ENCODE assay signal across 31 cellular contexts in genomic region chr6:133290926-133291325, GRCh38. TPM values are rescaled to one million over a fixed set of nuclear protein-coding genes. Genes with fewer than 3 reads are reported as not detected.
"Had no signal": no experiment of that assay in that cellular context is flagged by ENCODE, and none has a peak within 500 bp of the region (broad histone marks: within the 10 kb centered on the region; RNA-seq: fewer than 3 reads in every experiment).

No MANE protein-coding gene starts in this region.

- H3K4me3 Mint-ChIP-seq: activated naive CD4-positive, alpha-beta T cell treated with anti-CD3 and anti-CD28 coated beads for 36 hours; activated naive CD8-positive, alpha-beta T cell treated with anti-CD3 and anti-CD28 coated beads, Interleukin-2, amount 10 ng/mL, durations not matched to agents 7 days and 5 days; mesothelial cell of epicardium; naive thymus-derived CD4-positive, alpha-beta T cell; stimulated activated memory B cell treated with anti-CD40 and anti-IgM and Interleukin-4, amounts not matched to agents 10 μg/mL and 1 μg/mL and 100 μg/mL, for 72 hours; T-helper 1 cell treated with Interleukin-12 subunit alpha and Interleukin-12 subunit beta and Interleukin-4 antibody, amounts not matched to agents 30 μg/mL and 1 μg/mL, for 36 hours had no signal

- H3K9me3 ChIP-seq: ovary, sigmoid colon, stomach, thyroid gland had no signal

- H3K27me3 Mint-ChIP-seq: activated naive CD8-positive, alpha-beta T cell treated with anti-CD3 and anti-CD28 coated beads, Interleukin-2, amount 10 ng/mL, durations not matched to agents 7 days and 5 days; progenitor cell of endocrine pancreas; stimulated activated memory B cell treated with anti-CD40 and anti-IgM and Interleukin-4, amounts not matched to agents 10 μg/mL and 1 μg/mL and 100 μg/mL, for 72 hours had no signal

- H3K9me3 Mint-ChIP-seq: activated naive CD4-positive, alpha-beta T cell treated with anti-CD3 and anti-CD28 coated beads for 36 hours; activated naive CD8-positive, alpha-beta T cell treated with anti-CD3 and anti-CD28 coated beads, Interleukin-2, amount 10 ng/mL, durations not matched to agents 7 days and 5 days; stimulated activated memory B cell treated with anti-CD40 and anti-IgM and Interleukin-4, amounts not matched to agents 10 μg/mL and 1 μg/mL and 100 μg/mL, for 72 hours; T-helper 1 cell treated with Interleukin-12 subunit alpha and Interleukin-12 subunit beta and Interleukin-4 antibody, amounts not matched to agents 30 μg/mL and 1 μg/mL, for 36 hours had no signal

- H3K27me3 ChIP-seq: brain microvascular endothelial cell, ovary, sigmoid colon, stomach, thyroid gland had no signal

- H3K27ac ChIP-seq: brain microvascular endothelial cell, coronary artery, dorsolateral prefrontal cortex, ovary, sigmoid colon, stomach, thyroid gland, WERI-Rb-1 had no signal

- H3K4me3 ChIP-seq: coronary artery, dorsolateral prefrontal cortex, ovary, sigmoid colon, stomach, thyroid gland had no signal

- ATAC-seq: activated CD4-positive, CD25-positive, alpha-beta regulatory T cell treated with anti-CD3 and anti-CD28 coated beads, Interleukin-2, amount 50 U/mL, for 24 hours; left cardiac atrium; naive thymus-derived CD4-positive, alpha-beta T cell; stimulated activated memory B cell treated with anti-CD40 and anti-IgM and Interleukin-4, amounts not matched to agents 10 μg/mL and 1 μg/mL and 100 μg/mL, for 72 hours had no signal

- H3K27ac Mint-ChIP-seq: activated naive CD4-positive, alpha-beta T cell treated with anti-CD3 and anti-CD28 coated beads for 36 hours; activated naive CD8-positive, alpha-beta T cell treated with anti-CD3 and anti-CD28 coated beads, Interleukin-2, amount 10 ng/mL, durations not matched to agents 7 days and 5 days; naive thymus-derived CD4-positive, alpha-beta T cell; progenitor cell of endocrine pancreas; stimulated activated memory B cell treated with anti-CD40 and anti-IgM and Interleukin-4, amounts not matched to agents 10 μg/mL and 1 μg/mL and 100 μg/mL, for 72 hours; T-helper 1 cell treated with Interleukin-12 subunit alpha and Interleukin-12 subunit beta and Interleukin-4 antibody, amounts not matched to agents 30 μg/mL and 1 μg/mL, for 36 hours had no signal

- H3K36me3 ChIP-seq: brain microvascular endothelial cell, ovary, sigmoid colon, stomach, thyroid gland, WERI-Rb-1 had no signal

- DNase-seq: activated CD4-positive, alpha-beta T cell treated with anti-CD3 and anti-CD28 coated beads for 48 hours; activated CD4-positive, alpha-beta T cell treated with anti-CD3 and anti-CD28 coated beads, Interleukin-2, amount 50 U/mL, for 48 hours; activated CD8-positive, alpha-beta memory T cell treated with anti-CD3 and anti-CD28 coated beads for 24 hours; activated effector memory CD4-positive, alpha-beta T cell treated with anti-CD3 and anti-CD28 coated beads, Interleukin-2, amount 50 U/mL, for 16 hours; activated naive CD4-positive, alpha-beta T cell treated with anti-CD3 and anti-CD28 coated beads for 36 hours; activated naive CD8-positive, alpha-beta T cell treated with anti-CD3 and anti-CD28 coated beads, Interleukin-2, amount 10 ng/mL, durations not matched to agents 7 days and 5 days; amniotic stem cell; dorsolateral prefrontal cortex; effector memory CD4-positive, alpha-beta T cell; erythroblast; head of caudate nucleus; hippocampal formation; left cardiac atrium; naive thymus-derived CD4-positive, alpha-beta T cell; ovary; retina; sigmoid colon; small intestine; stimulated activated CD4-positive, alpha-beta T cell treated with anti-CD3 and anti-CD28 coated beads, Interleukin-4, amount 100 ng/mL, for 4 hours; stimulated activated CD8-positive, alpha-beta memory T cell treated with anti-CD3 and anti-CD28 coated beads, Interleukin-4, amount 100 ng/mL, for 48 hours; stomach; T-helper 9 cell; thyroid gland; WERI-Rb-1 had no signal

- H3K36me3 Mint-ChIP-seq: activated naive CD8-positive, alpha-beta T cell treated with anti-CD3 and anti-CD28 coated beads, Interleukin-2, amount 10 ng/mL, durations not matched to agents 7 days and 5 days; naive thymus-derived CD4-positive, alpha-beta T cell; stimulated activated memory B cell treated with anti-CD40 and anti-IgM and Interleukin-4, amounts not matched to agents 10 μg/mL and 1 μg/mL and 100 μg/mL, for 72 hours had no signal

- H3K4me1 Mint-ChIP-seq: activated naive CD8-positive, alpha-beta T cell treated with anti-CD3 and anti-CD28 coated beads, Interleukin-2, amount 10 ng/mL, durations not matched to agents 7 days and 5 days; naive thymus-derived CD4-positive, alpha-beta T cell; stimulated activated memory B cell treated with anti-CD40 and anti-IgM and Interleukin-4, amounts not matched to agents 10 μg/mL and 1 μg/mL and 100 μg/mL, for 72 hours had no signal

RNA-seq across cellular contexts. Expression of gene EYA4, which starts 49.8 kb away (rescaled TPM):
- total RNA-seq: activated naive CD4-positive, alpha-beta T cell treated with anti-CD3 and anti-CD28 coated beads for 36 hours; activated naive CD8-positive, alpha-beta T cell treated with anti-CD3 and anti-CD28 coated beads, Interleukin-2, amount 10 ng/mL, durations not matched to agents 7 days and 5 days; naive thymus-derived CD4-positive, alpha-beta T cell had no signal
